In the genomic region with DNA sequence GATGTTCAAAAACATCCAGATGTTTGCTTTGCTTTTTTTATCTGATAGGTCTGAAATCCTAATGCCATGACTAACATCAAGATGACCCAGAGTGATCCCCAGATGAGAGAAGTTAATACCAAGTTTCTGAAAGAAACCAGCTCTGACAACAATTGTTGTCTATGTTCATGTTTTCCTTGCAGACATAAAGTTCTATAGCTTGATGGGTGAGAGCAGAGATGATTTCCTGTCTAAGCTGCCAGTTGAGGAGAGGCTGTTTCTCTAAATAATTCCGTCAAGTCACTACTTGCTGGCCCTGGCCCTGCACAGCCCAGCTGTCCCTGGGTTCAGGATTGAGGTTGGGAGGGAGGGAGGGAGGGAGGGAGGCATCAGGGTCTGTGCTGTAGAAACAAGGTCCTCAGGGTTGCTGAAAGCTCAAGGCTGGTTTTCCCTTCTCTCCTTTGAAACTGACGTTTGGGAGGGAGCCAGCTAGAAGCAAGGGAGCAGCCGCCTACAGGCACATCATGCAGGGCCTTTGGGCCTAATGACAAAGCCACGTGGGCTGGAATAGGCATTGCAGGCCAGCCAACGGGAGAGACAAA, we compare ENCODE assay signal across 11 cellular contexts. TPM values are rescaled to one million over a fixed set of nuclear protein-coding genes. Genes with fewer than 3 reads are reported as not detected.
A peak's percentile ranks its signal among the peaks of the same experiment; 100 is the strongest.
DNase-seq lines count a peak whose midpoint lies in the region; ATAC-seq and TF ChIP-seq lines count a peak whose summit lies in the region.
"Had no signal": no experiment of that assay in that cellular context is flagged by ENCODE, and none has a peak within 500 bp of the region (broad histone marks: within the 10 kb centered on the region; RNA-seq: fewer than 3 reads in every experiment).

No MANE protein-coding gene starts in this region.

- H3K27me3 Mint-ChIP-seq in nephron (ENCODE audit: low read depth) = no peaks in the 10 kb centered on the region

- peaks cover 73% of the 10 kb centered on the region for H3K4me1 Mint-ChIP-seq in nephron

- DNase-seq in right lobe of liver = no peak
- no peak for DNase-seq in epithelial cell of prostate (ENCODE audit: low read depth, low spot score)
- no peak for DNase-seq in ureter (ENCODE audit: low spot score)
- DNase-seq in NCI-H69 (lab: John Stamatoyannopoulos, UW) = no peak
- DNase-seq: activated CD8-positive, alpha-beta T cell treated with anti-CD3 and anti-CD28 coated beads for 36 hours; stimulated activated CD8-positive, alpha-beta memory T cell treated with anti-CD3 and anti-CD28 coated beads, Interleukin-4, amount 100 ng/mL, for 48 hours had no signal

- peak overlapping the region; percentile 93 to 98 (median 93) for H3K27ac Mint-ChIP-seq in nephron
- H3K27ac Mint-ChIP-seq: activated CD8-positive, alpha-beta T cell treated with anti-CD3 and anti-CD28 coated beads for 36 hours had no signal

- H3K4me3 ChIP-seq in liver (ENCODE audit: low read depth in 1 of 3, low read length in 3 of 3) (no peak overlapping the region), right lobe of liver (no peak overlapping the region)
- H3K4me3 ChIP-seq: GM12878 had no signal

- H3K36me3 ChIP-seq in liver (ENCODE audit: control insufficient read depth in 4 of 4, insufficient read depth in 3 of 4, low read depth in 1 of 4, low read length in 3 of 4) (no peaks in the 10 kb centered on the region), right lobe of liver (no peaks in the 10 kb centered on the region)

- no peaks in the 10 kb centered on the region for H3K4me1 ChIP-seq in liver (ENCODE audit: control insufficient read depth in 4 of 4, insufficient read depth in 4 of 4, low read length in 3 of 4)
- no peaks in the 10 kb centered on the region for H3K4me1 ChIP-seq in right lobe of liver

- no peak for TF ChIP-seq RAD21 in liver (IDR thresholded peaks at IDR 0.05)

- H3K9me3 Mint-ChIP-seq in nephron = no peaks in the 10 kb centered on the region
- H3K9me3 Mint-ChIP-seq: activated CD8-positive, alpha-beta T cell treated with anti-CD3 and anti-CD28 coated beads for 36 hours had no signal

- no peak overlapping the region for H3K9ac ChIP-seq in liver (ENCODE audit: low read depth in 1 of 2, low read length in 2 of 2)

- TF ChIP-seq POLR2A in right lobe of liver (IDR thresholded peaks at IDR 0.05) = no peak

- ATAC-seq in right lobe of liver = no peak
- ATAC-seq in GM21423 (IDR thresholded peaks at IDR 0.05; ENCODE audit: unreplicated experiment) = no peak
- no peak for ATAC-seq in HG03135 (IDR thresholded peaks at IDR 0.05; ENCODE audit: unreplicated experiment)
- ATAC-seq: activated CD8-positive, alpha-beta T cell treated with anti-CD3 and anti-CD28 coated beads for 36 hours; GM12878 had no signal

- H3K27ac ChIP-seq in liver (ENCODE audit: low read depth in 1 of 2, low read length in 2 of 2) (peak overlapping the region; percentile 32 to 33), right lobe of liver (no peak overlapping the region), epithelial cell of prostate (peak overlapping the region; percentile 39)

- TF ChIP-seq CTCF in liver (IDR thresholded peaks at IDR 0.05; ENCODE audit: low read depth, low read length, missing input control) = no peak
- no peak for TF ChIP-seq CTCF in right lobe of liver (IDR thresholded peaks at IDR 0.05)
- TF ChIP-seq CTCF in nephron (IDR thresholded peaks at IDR 0.05; ENCODE audit: unreplicated experiment in 3 of 3) = no peak

- 63% methylated on average over 5 of the region's 5 CpGs for WGBS in liver
- 34% methylated on average over 5 of the region's 5 CpGs for WGBS in right lobe of liver (ENCODE audit: insufficient coverage, low coverage, low lambda C conversion rate, missing lambda C conversion rate)

- H3K4me3 Mint-ChIP-seq in nephron = peak overlapping the region; percentile 93 to 99 (median 97)
- H3K4me3 Mint-ChIP-seq: activated CD8-positive, alpha-beta T cell treated with anti-CD3 and anti-CD28 coated beads for 36 hours had no signal

- H3K36me3 Mint-ChIP-seq in nephron (ENCODE audit: low read depth) = peaks cover 33% of the 10 kb centered on the region

- intact Hi-C loops in right lobe of liver (cut with DNase I) = no loop called here

- H3K9me3 ChIP-seq in liver (ENCODE audit: control insufficient read depth in 4 of 4, low read length in 3 of 4) (no peaks in the 10 kb centered on the region), right lobe of liver (no peaks in the 10 kb centered on the region)

- H3K27me3 ChIP-seq in liver (ENCODE audit: control insufficient read depth in 4 of 4, insufficient read depth in 4 of 4, low read length in 3 of 4) (no peaks in the 10 kb centered on the region), right lobe of liver (no peaks in the 10 kb centered on the region)

TF ChIP-seq in liver, 16 proteins besides CTCF, POLR2A, EP300 and RAD21:
- TF ChIP-seq, protein P1, sequence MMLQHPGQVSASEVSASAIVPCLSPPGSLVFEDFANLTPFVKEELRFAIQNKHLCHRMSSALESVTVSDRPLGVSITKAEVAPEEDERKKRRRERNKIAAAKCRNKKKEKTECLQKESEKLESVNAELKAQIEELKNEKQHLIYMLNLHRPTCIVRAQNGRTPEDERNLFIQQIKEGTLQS (IDR thresholded peaks at IDR 0.05) = no peak
- TF ChIP-seq TAF1 (conservative IDR thresholded peaks at IDR 0.05) = no peak
- no peak for TF ChIP-seq NR2F2 (IDR thresholded peaks at IDR 0.05)
- no peak for TF ChIP-seq GABPA (IDR thresholded peaks at IDR 0.05 in 1 of 2, conservative IDR thresholded peaks at IDR 0.05 in 1 of 2)
- TF ChIP-seq, protein P2, sequence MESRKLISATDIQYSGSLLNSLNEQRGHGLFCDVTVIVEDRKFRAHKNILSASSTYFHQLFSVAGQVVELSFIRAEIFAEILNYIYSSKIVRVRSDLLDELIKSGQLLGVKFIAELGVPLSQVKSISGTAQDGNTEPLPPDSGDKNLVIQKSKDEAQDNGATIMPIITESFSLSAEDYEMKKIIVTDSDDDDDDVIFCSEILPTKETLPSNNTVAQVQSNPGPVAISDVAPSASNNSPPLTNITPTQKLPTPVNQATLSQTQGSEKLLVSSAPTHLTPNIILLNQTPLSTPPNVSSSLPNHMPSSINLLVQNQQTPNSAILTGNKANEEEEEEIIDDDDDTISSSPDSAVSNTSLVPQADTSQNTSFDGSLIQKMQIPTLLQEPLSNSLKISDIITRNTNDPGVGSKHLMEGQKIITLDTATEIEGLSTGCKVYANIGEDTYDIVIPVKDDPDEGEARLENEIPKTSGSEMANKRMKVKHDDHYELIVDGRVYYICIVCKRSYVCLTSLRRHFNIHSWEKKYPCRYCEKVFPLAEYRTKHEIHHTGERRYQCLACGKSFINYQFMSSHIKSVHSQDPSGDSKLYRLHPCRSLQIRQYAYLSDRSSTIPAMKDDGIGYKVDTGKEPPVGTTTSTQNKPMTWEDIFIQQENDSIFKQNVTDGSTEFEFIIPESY (IDR thresholded peaks at IDR 0.05) = no peak
- TF ChIP-seq FOXA2 (IDR thresholded peaks at IDR 0.05) = no peak

RNA-seq across cellular contexts. Expression of a gene that starts 3.9 kb away (rescaled TPM):
- total RNA-seq in liver (100 to 1,000 TPM in 1 of 2 donors, 10 to 100 TPM in 1; 96.6 to 116 TPM), right lobe of liver (100 to 1,000 TPM in 4 of 6 experiments, 10 to 100 TPM in 2; 62.2 to 277 (median 109) TPM), ureter (483 TPM)
- polyA plus RNA-seq in liver = 100 to 1,000 TPM; 104 to 269 TPM
- total RNA-seq: activated CD8-positive, alpha-beta T cell treated with anti-CD3 and anti-CD28 coated beads for 36 hours had no signal

Comparison
In these comparisons a context has a peak if more than half of its experiments do, and no peak if none do; other contexts are left out.
1. H3K27ac ChIP-seq: peak in liver (2 of 2) and epithelial cell of prostate (single experiment); none in right lobe of liver (0 of 3).